Comparison of ENCODE assay signal across 8 cellular contexts in genomic region chr4:41692717-41693345, GRCh38. TPM values are rescaled to one million over a fixed set of nuclear protein-coding genes. Genes with fewer than 3 reads are reported as not detected.
A peak's percentile ranks its signal among the peaks of the same experiment; 100 is the strongest.
DNase-seq lines count a peak whose midpoint lies in the region; ATAC-seq, FAIRE-seq and TF ChIP-seq lines count a peak whose summit lies in the region.

No MANE protein-coding gene starts in this region.

- H3K4me3 Mint-ChIP-seq in activated CD4-positive, alpha-beta T cell treated with anti-CD3 and anti-CD28 coated beads, Interleukin-2, amount 10 ng/mL, durations not matched to agents 7 days and 5 days = no peak overlapping the region
- no peak overlapping the region for H3K4me3 Mint-ChIP-seq in nephron

- peaks cover 3% of the 10 kb centered on the region for H3K27me3 Mint-ChIP-seq in activated CD4-positive, alpha-beta T cell treated with anti-CD3 and anti-CD28 coated beads, Interleukin-2, amount 10 ng/mL, durations not matched to agents 7 days and 5 days
- no peaks in the 10 kb centered on the region for H3K27me3 Mint-ChIP-seq in nephron (ENCODE audit: low read depth)

- DNase-seq in activated naive CD4-positive, alpha-beta T cell treated with Interleukin-2 at 50 U/mL for 16 hours = peak; percentile 13
- DNase-seq in activated naive CD4-positive, alpha-beta T cell (lab: John Stamatoyannopoulos, UW) = no peak
- DNase-seq in NCI-H2107 (lab: John Stamatoyannopoulos, UW) (peak; percentile 17), urothelium cell line (ENCODE audit: low spot score) (peak; percentile 77)
- DNase-seq in activated CD4-positive, alpha-beta T cell treated with anti-CD3 and anti-CD28 coated beads, Interleukin-2, amount 10 ng/mL, durations not matched to agents 7 days and 5 days = peak; percentile 20

- no peaks in the 10 kb centered on the region for H3K36me3 Mint-ChIP-seq in activated CD4-positive, alpha-beta T cell treated with anti-CD3 and anti-CD28 coated beads, Interleukin-2, amount 10 ng/mL, durations not matched to agents 7 days and 5 days (ENCODE audit: low read depth)
- peaks cover 41% of the 10 kb centered on the region for H3K36me3 Mint-ChIP-seq in nephron (ENCODE audit: low read depth)

- CTCF ChIA-PET in activated CD4-positive, alpha-beta T cell treated with anti-CD3 and anti-CD28 coated beads, Interleukin-2, amount 10 ng/mL, durations not matched to agents 7 days and 5 days (lab: Charles Lee) = interaction anchor here (0.8 to 1.0 kb wide), 2 partner anchors 9 to 48 kb away, joined by 3 to 4 read pairs; no protein-coding TSS in a partner anchor

- TF ChIP-seq CTCF in nephron (IDR thresholded peaks at IDR 0.05; ENCODE audit: unreplicated experiment in 3 of 3) = peak; percentile 89 to 93 (median 90)

- H3K27ac Mint-ChIP-seq in activated CD4-positive, alpha-beta T cell treated with anti-CD3 and anti-CD28 coated beads, Interleukin-2, amount 10 ng/mL, durations not matched to agents 7 days and 5 days = no peak overlapping the region
- H3K27ac Mint-ChIP-seq in nephron = no peak overlapping the region

- POLR2A ChIA-PET in activated CD4-positive, alpha-beta T cell treated with anti-CD3 and anti-CD28 coated beads, Interleukin-2, amount 10 ng/mL, durations not matched to agents 7 days and 5 days (lab: Charles Lee) = no interaction called here

- no peaks in the 10 kb centered on the region for H3K4me1 Mint-ChIP-seq in activated CD4-positive, alpha-beta T cell treated with anti-CD3 and anti-CD28 coated beads, Interleukin-2, amount 10 ng/mL, durations not matched to agents 7 days and 5 days
- no peaks in the 10 kb centered on the region for H3K4me1 Mint-ChIP-seq in nephron

- FAIRE-seq in urothelium cell line (lab: Jason Lieb, UNC) = peak; percentile 83

- no peaks in the 10 kb centered on the region for H3K9me3 Mint-ChIP-seq in activated CD4-positive, alpha-beta T cell treated with anti-CD3 and anti-CD28 coated beads, Interleukin-2, amount 10 ng/mL, durations not matched to agents 7 days and 5 days
- H3K9me3 Mint-ChIP-seq in nephron = no peaks in the 10 kb centered on the region

- ATAC-seq in HG02763 (IDR thresholded peaks at IDR 0.05; ENCODE audit: unreplicated experiment) (peak; percentile 57), esophagus mucosa (peak; percentile 80)

RNA-seq across cellular contexts. Expression of gene PHOX2B, which starts 55.7 kb away (rescaled TPM):
- total RNA-seq in activated CD4-positive, alpha-beta T cell treated with anti-CD3 and anti-CD28 coated beads, Interleukin-2, amount 10 ng/mL, durations not matched to agents 7 days and 5 days = not detected
- not detected for total RNA-seq in esophagus mucosa

Comparison
In these comparisons a context has a peak if more than half of its experiments do, and no peak if none do; other contexts are left out.
1. DNase-seq: peak in activated naive CD4-positive, alpha-beta T cell treated with Interleukin-2 at 50 U/mL for 16 hours (single experiment), NCI-H2107 (single experiment), activated CD4-positive, alpha-beta T cell treated with anti-CD3 and anti-CD28 coated beads, Interleukin-2, amount 10 ng/mL, durations not matched to agents 7 days and 5 days (single experiment) and urothelium cell line (single experiment); none in activated naive CD4-positive, alpha-beta T cell (0 of 4).